ENCODE assay signal across 22 cellular contexts in the genomic region with DNA sequence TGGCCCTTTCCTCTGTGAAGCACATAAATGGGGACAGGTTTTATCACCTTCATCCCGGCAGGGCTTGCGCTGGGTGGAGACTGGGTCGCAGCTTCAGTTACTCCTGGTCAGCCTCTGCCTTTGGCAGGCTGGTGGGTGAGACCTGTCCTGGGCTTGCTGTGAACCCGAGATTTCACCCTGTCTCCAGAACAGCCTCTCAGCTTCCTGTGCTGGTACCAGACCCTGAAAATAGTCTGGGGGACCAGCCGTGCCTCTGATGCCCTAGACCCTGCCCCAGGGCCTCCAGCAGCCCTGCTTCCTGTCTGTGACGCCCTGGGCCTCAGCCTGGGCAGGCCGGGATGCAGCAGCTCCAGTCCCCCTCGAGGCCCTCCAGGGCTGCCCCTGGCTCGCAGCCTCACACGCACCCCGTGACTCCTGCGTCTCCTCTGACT. TPM values are rescaled to one million over a fixed set of nuclear protein-coding genes. Genes with fewer than 3 reads are reported as not detected.
DNase-seq lines count a peak whose midpoint lies in the region; ATAC-seq and TF ChIP-seq lines count a peak whose summit lies in the region.
"Had no signal": no experiment of that assay in that cellular context is flagged by ENCODE, and none has a peak within 500 bp of the region (broad histone marks: within the 10 kb centered on the region; RNA-seq: fewer than 3 reads in every experiment).

No MANE protein-coding gene starts in this region.

- no peak overlapping the region for H3K23ac ChIP-seq in trophoblast cell (ENCODE audit: low read length)

- peaks cover 0 to 2% (median 0%) of the 10 kb centered on the region in 7 donors for H3K9me3 Mint-ChIP-seq in CD14-positive monocyte
- H3K9me3 Mint-ChIP-seq in activated CD8-positive, alpha-beta T cell treated with anti-CD3 and anti-CD28 coated beads, Interleukin-2, amount 10 ng/mL, durations not matched to agents 7 days and 5 days (ENCODE audit: insufficient read depth) = no peaks in the 10 kb centered on the region
- H3K9me3 Mint-ChIP-seq: stimulated activated memory B cell treated with anti-CD40 and anti-IgM and Interleukin-4, amounts not matched to agents 10 μg/mL and 1 μg/mL and 100 μg/mL, for 72 hours; T-cell had no signal

- H3K4ac ChIP-seq in trophoblast cell (ENCODE audit: low read depth, low read length) = no peak overlapping the region

- peaks cover 1% of the 10 kb centered on the region for H3K9me3 ChIP-seq in trophoblast cell (ENCODE audit: insufficient read depth, low read depth, low read length)
- H3K9me3 ChIP-seq: right lobe of liver, thoracic aorta had no signal

- peak overlapping the region; percentile 25 for H4K8ac ChIP-seq in trophoblast cell (ENCODE audit: low read depth, low read length)

- no peaks in the 10 kb centered on the region for H3K79me2 ChIP-seq in trophoblast cell (ENCODE audit: control insufficient read depth, insufficient read depth, low read length, poor library complexity)

- H3K36me3 Mint-ChIP-seq in CD14-positive monocyte = peaks cover 0 to 3% of the 10 kb centered on the region in 2 donors
- H3K36me3 Mint-ChIP-seq in activated CD8-positive, alpha-beta T cell treated with anti-CD3 and anti-CD28 coated beads, Interleukin-2, amount 10 ng/mL, durations not matched to agents 7 days and 5 days (ENCODE audit: low read depth) = no peaks in the 10 kb centered on the region
- H3K36me3 Mint-ChIP-seq: activated naive CD8-positive, alpha-beta T cell had no signal

- POLR2A ChIA-PET in activated CD8-positive, alpha-beta T cell treated with anti-CD3 and anti-CD28 coated beads, Interleukin-2, amount 10 ng/mL, durations not matched to agents 7 days and 5 days (lab: Charles Lee) = no interaction called here

- DNase-seq in CD14-positive monocyte (ENCODE audit: low spot score) (peak; percentile 28), H7 (peak; percentile 55), islet precursor cell (peak; percentile 61), trophoblast cell (no peak)
- no peak for DNase-seq in activated CD8-positive, alpha-beta T cell treated with anti-CD3 and anti-CD28 coated beads, Interleukin-2, amount 10 ng/mL, durations not matched to agents 7 days and 5 days
- DNase-seq: activated CD4-positive, alpha-beta T cell treated with anti-CD3 and anti-CD28 coated beads, Interleukin-2, amount 50 U/mL, for 1 hour; brain microvascular endothelial cell; Karpas-422; midbrain; NCI-H1092; NCI-H2081; NCI-H510A; nucleus accumbens; SHP77; T-cell had no signal

- intact Hi-C loops in CD14-positive monocyte (cut with micrococcal nuclease) = loop anchor here in 1 of 2 donors (5.0 to 10.0 kb wide), 2 partner anchors 151 to 254 kb away; partner anchors contain the start of gene INPP5A

- TF ChIP-seq CTCF in CD14-positive monocyte (IDR thresholded peaks at IDR 0.05) = no peak

- ATAC-seq in activated CD8-positive, alpha-beta T cell treated with anti-CD3 and anti-CD28 coated beads, Interleukin-2, amount 10 ng/mL, durations not matched to agents 7 days and 5 days = no peak
- no peak for ATAC-seq in GM18861 (IDR thresholded peaks at IDR 0.05; ENCODE audit: unreplicated experiment)
- no peak for ATAC-seq in HG03175 (IDR thresholded peaks at IDR 0.05; ENCODE audit: unreplicated experiment)
- ATAC-seq: stimulated activated memory B cell treated with anti-CD40 and anti-IgM and Interleukin-4, amounts not matched to agents 10 μg/mL and 1 μg/mL and 100 μg/mL, for 72 hours; T-cell had no signal

- WGBS in trophoblast cell (ENCODE audit: extremely low coverage, insufficient coverage, insufficient read length) = no CpG with 5 or more reads among the region's 12 CpGs

- peak overlapping the region; percentile 11 for H4K91ac ChIP-seq in trophoblast cell (ENCODE audit: low read depth, low read length)

- H2BK120ac ChIP-seq in trophoblast cell (ENCODE audit: insufficient read depth, low read length, poor library complexity) = no peak overlapping the region

- H3K4me1 ChIP-seq in trophoblast cell (ENCODE audit: control insufficient read depth in 1 of 2, insufficient read depth in 2 of 2, low read length in 2 of 2) = peaks cover 8 to 17% of the 10 kb centered on the region in 2 experiments
- H3K4me1 ChIP-seq: right lobe of liver had no signal

- H4K12ac ChIP-seq in trophoblast cell (ENCODE audit: low read depth, low read length) = no peak overlapping the region

- H3K27me3 ChIP-seq in H7 (ENCODE audit: control insufficient read depth, insufficient read depth, low read length) (no peaks in the 10 kb centered on the region), trophoblast cell (ENCODE audit: insufficient read depth, low read length) (no peaks in the 10 kb centered on the region)
- H3K27me3 ChIP-seq: brain microvascular endothelial cell, right lobe of liver had no signal

- peak overlapping the region; percentile 40 for H3K14ac ChIP-seq in trophoblast cell (ENCODE audit: low read length)

- H2BK12ac ChIP-seq in trophoblast cell (ENCODE audit: low read length) = no peak overlapping the region

- H3K4me3 Mint-ChIP-seq in CD14-positive monocyte = no peak overlapping the region
- no peak overlapping the region for H3K4me3 Mint-ChIP-seq in activated CD8-positive, alpha-beta T cell treated with anti-CD3 and anti-CD28 coated beads, Interleukin-2, amount 10 ng/mL, durations not matched to agents 7 days and 5 days
- H3K4me3 Mint-ChIP-seq: activated naive CD8-positive, alpha-beta T cell; stimulated activated memory B cell treated with anti-CD40 and anti-IgM and Interleukin-4, amounts not matched to agents 10 μg/mL and 1 μg/mL and 100 μg/mL, for 72 hours; T-cell had no signal

- H3K79me1 ChIP-seq in trophoblast cell (ENCODE audit: low read length) = no peaks in the 10 kb centered on the region

- H3K36me3 ChIP-seq in H7 (replicated peaks; ENCODE audit: control insufficient read depth, insufficient read depth, low read length) (no peaks in the 10 kb centered on the region), trophoblast cell (ENCODE audit: control insufficient read depth in 1 of 2, insufficient read depth in 2 of 2, low read length in 2 of 2) (no peaks in the 10 kb centered on the region)
- H3K36me3 ChIP-seq: brain microvascular endothelial cell, right lobe of liver, thoracic aorta had no signal

- H3K27ac ChIP-seq in trophoblast cell (ENCODE audit: low read depth, low read length) = no peak overlapping the region
- H3K27ac ChIP-seq: brain microvascular endothelial cell, coronary artery, right lobe of liver, thoracic aorta had no signal

- CTCF ChIA-PET in activated CD8-positive, alpha-beta T cell treated with anti-CD3 and anti-CD28 coated beads, Interleukin-2, amount 10 ng/mL, durations not matched to agents 7 days and 5 days (lab: Charles Lee) = no interaction called here

- H2AK5ac ChIP-seq in trophoblast cell (ENCODE audit: low read length) = peak overlapping the region; percentile 11

- H2AFZ ChIP-seq in trophoblast cell (ENCODE audit: insufficient read depth, low read length, poor library complexity) = no peak overlapping the region

- no peak overlapping the region for H3K27ac Mint-ChIP-seq in CD14-positive monocyte
- H3K27ac Mint-ChIP-seq in activated CD8-positive, alpha-beta T cell treated with anti-CD3 and anti-CD28 coated beads, Interleukin-2, amount 10 ng/mL, durations not matched to agents 7 days and 5 days = no peak overlapping the region
- H3K27ac Mint-ChIP-seq: activated naive CD8-positive, alpha-beta T cell; stimulated activated memory B cell treated with anti-CD40 and anti-IgM and Interleukin-4, amounts not matched to agents 10 μg/mL and 1 μg/mL and 100 μg/mL, for 72 hours; T-cell had no signal

- peaks cover 0 to 8% (median 3%) of the 10 kb centered on the region in 3 donors for H3K27me3 Mint-ChIP-seq in CD14-positive monocyte (ENCODE audit: low read depth in 3 of 3)
- H3K27me3 Mint-ChIP-seq in activated CD8-positive, alpha-beta T cell treated with anti-CD3 and anti-CD28 coated beads, Interleukin-2, amount 10 ng/mL, durations not matched to agents 7 days and 5 days (ENCODE audit: low read depth) = peaks cover 2% of the 10 kb centered on the region
- H3K27me3 Mint-ChIP-seq: activated naive CD8-positive, alpha-beta T cell; stimulated activated memory B cell treated with anti-CD40 and anti-IgM and Interleukin-4, amounts not matched to agents 10 μg/mL and 1 μg/mL and 100 μg/mL, for 72 hours; T-cell had no signal

- no peak overlapping the region for H3K9ac ChIP-seq in trophoblast cell (ENCODE audit: low read length)

- no peak overlapping the region for H3K4me2 ChIP-seq in trophoblast cell (ENCODE audit: low read length)

- H3K4me3 ChIP-seq in H7 (ENCODE audit: insufficient read depth, low read depth, low read length) (no peak overlapping the region), trophoblast cell (ENCODE audit: low read depth, low read length) (no peak overlapping the region)
- H3K4me3 ChIP-seq: coronary artery, right lobe of liver, thoracic aorta had no signal

- no peak overlapping the region for H3K18ac ChIP-seq in trophoblast cell (ENCODE audit: low read length)

- H2BK5ac ChIP-seq in trophoblast cell (ENCODE audit: low read depth, low read length, poor library complexity) = no peak overlapping the region

- H3K4me1 Mint-ChIP-seq in CD14-positive monocyte = peaks cover 52% of the 10 kb centered on the region
- peaks cover 25% of the 10 kb centered on the region for H3K4me1 Mint-ChIP-seq in activated CD8-positive, alpha-beta T cell treated with anti-CD3 and anti-CD28 coated beads, Interleukin-2, amount 10 ng/mL, durations not matched to agents 7 days and 5 days (ENCODE audit: low read depth)

RNA-seq across cellular contexts. Expression of gene PWWP2B, which starts 13.2 kb away (rescaled TPM):
- 1 to 10 TPM; 2.4 to 2.7 TPM for polyA plus RNA-seq in CD14-positive monocyte
- total RNA-seq in H7 (2014; rRNA removed; shearing (Covaris generic)) = 14.3 and 15.3 TPM in 2 replicates
- 57.0 and 60.9 TPM in 2 replicates for polyA plus RNA-seq in trophoblast cell (2013)
- 10 to 100 TPM; 15.0 to 15.7 TPM for total RNA-seq in activated CD8-positive, alpha-beta T cell treated with anti-CD3 and anti-CD28 coated beads, Interleukin-2, amount 10 ng/mL, durations not matched to agents 7 days and 5 days

RNA-seq across cellular contexts. Expression of gene LRRC27, which starts 51.8 kb away (rescaled TPM):
- polyA plus RNA-seq in CD14-positive monocyte = 1 to 10 TPM; 3.6 TPM
- 4.0 and 5.7 TPM in 2 replicates for total RNA-seq in H7 (2014; rRNA removed; shearing (Covaris generic))
- 4.4 and 4.9 TPM in 2 replicates for polyA plus RNA-seq in trophoblast cell (2013)
- 1 to 10 TPM; 3.3 to 3.8 TPM for total RNA-seq in activated CD8-positive, alpha-beta T cell treated with anti-CD3 and anti-CD28 coated beads, Interleukin-2, amount 10 ng/mL, durations not matched to agents 7 days and 5 days

Comparison
In these comparisons a context has a peak if more than half of its experiments do, and no peak if none do; other contexts are left out.
1. DNase-seq: peak in CD14-positive monocyte (single experiment), H7 (single experiment) and islet precursor cell (single experiment); none in trophoblast cell (0 of 2) and activated CD8-positive, alpha-beta T cell treated with anti-CD3 and anti-CD28 coated beads, Interleukin-2, amount 10 ng/mL, durations not matched to agents 7 days and 5 days (single experiment).